In the genomic region with DNA sequence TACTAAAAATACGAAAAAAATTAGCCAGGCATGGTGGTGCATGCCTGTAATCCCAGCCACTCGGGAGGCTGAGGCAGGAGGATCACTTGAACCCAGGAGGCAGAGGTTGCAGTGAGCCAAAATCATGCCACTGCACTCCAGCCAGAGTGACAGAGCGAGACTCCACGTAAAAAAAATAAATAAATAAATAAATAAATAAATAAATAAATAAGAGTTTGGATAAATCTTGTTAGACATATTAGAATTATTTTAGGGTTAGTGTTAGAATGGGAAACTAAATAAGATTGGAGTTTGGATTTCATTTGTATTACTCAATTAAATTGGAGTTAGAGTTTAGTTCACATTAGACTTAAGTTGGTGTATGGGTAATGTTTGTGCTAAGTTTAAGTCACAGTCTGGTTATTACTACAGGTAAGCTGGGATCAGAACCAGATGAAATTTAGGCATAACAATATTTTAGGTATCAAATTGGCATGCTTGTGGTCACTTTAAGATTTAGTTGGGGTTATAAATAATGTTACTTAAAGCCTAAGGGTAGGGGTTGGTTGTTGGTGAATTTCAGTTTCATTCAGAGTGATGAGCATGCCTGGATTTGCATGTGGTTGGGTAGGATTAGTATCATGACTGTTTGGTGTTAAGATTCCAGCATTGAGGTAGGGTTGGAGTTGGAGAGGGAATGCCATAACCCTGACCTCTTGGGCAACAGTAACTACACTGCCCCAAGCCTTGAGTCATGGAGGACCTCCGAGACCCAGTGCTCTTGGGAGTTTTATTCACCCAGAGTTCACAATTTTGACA, we compare ENCODE assay signal across 29 cellular contexts. TPM values are rescaled to one million over a fixed set of nuclear protein-coding genes. Genes with fewer than 3 reads are reported as not detected.
"Had no signal": no experiment of that assay in that cellular context is flagged by ENCODE, and none has a peak within 500 bp of the region (broad histone marks: within the 10 kb centered on the region; RNA-seq: fewer than 3 reads in every experiment).

No MANE protein-coding gene starts in this region.

- DNase-seq: cortex of kidney; dorsolateral prefrontal cortex; effector CD8-positive, alpha-beta T cell; gastrocnemius medialis; heart right ventricle; hypothalamus; kidney glomerular epithelial cell; mesendoderm; naive thymus-derived CD8-positive, alpha-beta T cell; posterior cingulate gyrus; stimulated activated CD4-positive, alpha-beta T cell treated with anti-CD3 and anti-CD28 coated beads, Interleukin-2, amount 100 ng/mL, for 24 hours; stimulated activated CD4-positive, alpha-beta T cell treated with anti-CD3 and anti-CD28 coated beads, Interleukin-4, amount 100 ng/mL, for 4 hours; stimulated activated naive B cell treated with anti-CD40 and anti-IgM and Interleukin-4, amounts not matched to agents 10 μg/mL and 1 μg/mL and 100 μg/mL, for 72 hours; stimulated activated naive CD8-positive, alpha-beta T cell treated with anti-CD3 and anti-CD28 coated beads, Interleukin-15, amount 100 ng/mL, for 72 hours; testis had no signal

- H3K9me3 ChIP-seq: gastrocnemius medialis, neutrophil, testis had no signal

- H3K27me3 ChIP-seq: dorsolateral prefrontal cortex, gastrocnemius medialis, heart right ventricle, neutrophil, testis, tibial nerve had no signal

- H3K27me3 Mint-ChIP-seq: stimulated activated naive B cell treated with anti-CD40 and anti-IgM and Interleukin-4, amounts not matched to agents 10 μg/mL and 1 μg/mL and 100 μg/mL, for 72 hours; stimulated activated naive CD8-positive, alpha-beta T cell treated with anti-CD3 and anti-CD28 coated beads, Interleukin-15, amount 100 ng/mL, for 72 hours had no signal

- H3K36me3 ChIP-seq: gastrocnemius medialis, heart right ventricle, neutrophil had no signal

- H3K27ac ChIP-seq: dorsolateral prefrontal cortex, gastrocnemius medialis, heart right ventricle, neutrophil, skin epidermis, testis, tibial nerve had no signal

- FAIRE-seq: islet of Langerhans had no signal

- H3K4me3 ChIP-seq: dorsolateral prefrontal cortex, gastrocnemius medialis, heart right ventricle, skin epidermis, testis, tibial nerve had no signal

- H3K4me1 Mint-ChIP-seq: stimulated activated naive B cell treated with anti-CD40 and anti-IgM and Interleukin-4, amounts not matched to agents 10 μg/mL and 1 μg/mL and 100 μg/mL, for 72 hours; stimulated activated naive CD8-positive, alpha-beta T cell treated with anti-CD3 and anti-CD28 coated beads, Interleukin-15, amount 100 ng/mL, for 72 hours had no signal

- H3K4me1 ChIP-seq: gastrocnemius medialis, heart right ventricle, testis, tibial nerve had no signal

- H3K27ac Mint-ChIP-seq: naive thymus-derived CD8-positive, alpha-beta T cell; stimulated activated naive B cell treated with anti-CD40 and anti-IgM and Interleukin-4, amounts not matched to agents 10 μg/mL and 1 μg/mL and 100 μg/mL, for 72 hours had no signal

- H3K9me3 Mint-ChIP-seq: naive thymus-derived CD8-positive, alpha-beta T cell; stimulated activated naive CD8-positive, alpha-beta T cell treated with anti-CD3 and anti-CD28 coated beads, Interleukin-15, amount 100 ng/mL, for 72 hours had no signal

- ATAC-seq: gastrocnemius medialis; heart right ventricle; naive thymus-derived CD8-positive, alpha-beta T cell; sciatic nerve; stimulated activated naive B cell treated with anti-CD40 and anti-IgM and Interleukin-4, amounts not matched to agents 10 μg/mL and 1 μg/mL and 100 μg/mL, for 72 hours; stimulated activated naive CD8-positive, alpha-beta T cell treated with anti-CD3 and anti-CD28 coated beads, Interleukin-15, amount 100 ng/mL, for 72 hours had no signal

- H3K4me3 Mint-ChIP-seq: naive thymus-derived CD8-positive, alpha-beta T cell; stimulated activated naive B cell treated with anti-CD40 and anti-IgM and Interleukin-4, amounts not matched to agents 10 μg/mL and 1 μg/mL and 100 μg/mL, for 72 hours; stimulated activated naive CD8-positive, alpha-beta T cell treated with anti-CD3 and anti-CD28 coated beads, Interleukin-15, amount 100 ng/mL, for 72 hours had no signal

RNA-seq across cellular contexts. Expression of gene OR5C1, which starts 3.3 kb away (rescaled TPM):
- total RNA-seq: dorsolateral prefrontal cortex; gastrocnemius medialis; heart right ventricle; liver; lung microvascular endothelial cell; mononuclear cell; naive thymus-derived CD8-positive, alpha-beta T cell; osteoblast; pulmonary artery endothelial cell; sciatic nerve; subcutaneous adipose tissue; testis; tibial nerve; ureter had no signal
- polyA plus RNA-seq: esophagus; heart right ventricle; liver; naive thymus-derived CD8-positive, alpha-beta T cell; neural cell had no signal

RNA-seq across cellular contexts. Expression of gene OR1K1, which starts 7.9 kb away (rescaled TPM):
- total RNA-seq: dorsolateral prefrontal cortex; gastrocnemius medialis; heart right ventricle; liver; lung microvascular endothelial cell; mononuclear cell; naive thymus-derived CD8-positive, alpha-beta T cell; osteoblast; pulmonary artery endothelial cell; sciatic nerve; subcutaneous adipose tissue; testis; tibial nerve; ureter had no signal
- polyA plus RNA-seq: esophagus; heart right ventricle; liver; naive thymus-derived CD8-positive, alpha-beta T cell; neural cell had no signal

RNA-seq across cellular contexts. Expression of gene OR1L6, which starts 50.0 kb away (rescaled TPM):
- total RNA-seq: dorsolateral prefrontal cortex; gastrocnemius medialis; heart right ventricle; liver; lung microvascular endothelial cell; mononuclear cell; naive thymus-derived CD8-positive, alpha-beta T cell; osteoblast; pulmonary artery endothelial cell; sciatic nerve; subcutaneous adipose tissue; testis; tibial nerve; ureter had no signal
- polyA plus RNA-seq: esophagus; heart right ventricle; liver; naive thymus-derived CD8-positive, alpha-beta T cell; neural cell had no signal
